Comparison of ENCODE assay signal across 21 cellular contexts in the genomic region with DNA sequence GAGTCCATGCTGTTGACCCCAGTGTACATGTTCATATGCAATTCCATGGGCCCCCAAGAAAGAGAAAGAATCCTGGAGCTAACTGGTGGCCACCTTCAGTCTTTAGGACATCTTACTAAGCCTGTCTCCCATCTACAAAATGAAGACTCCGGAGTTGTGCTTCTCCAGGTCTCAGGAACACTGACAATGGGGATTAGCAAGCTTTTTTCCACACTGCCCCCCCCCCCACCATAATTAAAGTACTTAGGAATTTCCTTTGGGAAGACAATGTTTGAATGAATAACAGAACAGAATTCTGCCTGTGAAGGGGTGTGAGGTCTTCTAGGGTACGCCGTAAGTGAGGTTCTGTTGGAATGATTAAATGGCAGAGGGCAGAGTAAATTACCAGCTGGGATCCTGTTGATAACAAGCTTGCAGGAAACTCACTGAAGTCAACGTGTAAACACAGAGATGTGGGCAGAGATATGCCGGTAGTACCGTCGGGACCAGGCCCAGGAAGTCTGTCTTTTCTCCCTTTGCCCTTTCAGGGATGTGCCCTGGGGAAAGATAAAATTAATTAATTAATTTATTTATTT.
"Had no signal": no experiment of that assay in that cellular context is flagged by ENCODE, and none has a peak within 500 bp of the region (broad histone marks: within the 10 kb centered on the region; RNA-seq: fewer than 3 reads in every experiment).

No MANE protein-coding gene starts in this region.

- H3K27me3 Mint-ChIP-seq: activated T-cell treated with anti-CD3 and anti-CD28 coated beads, Interleukin-2, amount 50 U/mL, for 24 hours had no signal

- H3K27ac Mint-ChIP-seq: activated CD4-positive, alpha-beta memory T cell treated with anti-CD3 and anti-CD28 coated beads for 36 hours; activated CD4-positive, alpha-beta T cell treated with anti-CD3 and anti-CD28 coated beads for 36 hours; activated CD8-positive, alpha-beta memory T cell treated with anti-CD3 and anti-CD28 coated beads, Interleukin-2, amount 10 ng/mL, durations not matched to agents 7 days and 5 days; activated T-cell treated with anti-CD3 and anti-CD28 coated beads, Interleukin-2, amount 50 U/mL, for 24 hours; nephron progenitor cell had no signal

- H3K36me3 ChIP-seq: esophagus squamous epithelium, right lobe of liver, transverse colon, WERI-Rb-1 had no signal

- H3K9me3 Mint-ChIP-seq: activated CD4-positive, alpha-beta memory T cell treated with anti-CD3 and anti-CD28 coated beads for 36 hours; activated T-cell treated with anti-CD3 and anti-CD28 coated beads, Interleukin-2, amount 50 U/mL, for 24 hours; nephron progenitor cell had no signal

- H3K9me3 ChIP-seq: esophagus squamous epithelium, psoas muscle, right lobe of liver, transverse colon had no signal

- H3K4me3 ChIP-seq: dorsolateral prefrontal cortex, esophagus squamous epithelium, psoas muscle, right lobe of liver, smooth muscle cell, transverse colon had no signal

- H3K4me1 Mint-ChIP-seq: activated CD4-positive, alpha-beta T cell treated with anti-CD3 and anti-CD28 coated beads for 36 hours; activated CD8-positive, alpha-beta memory T cell treated with anti-CD3 and anti-CD28 coated beads, Interleukin-2, amount 10 ng/mL, durations not matched to agents 7 days and 5 days had no signal

- H3K36me3 Mint-ChIP-seq: activated CD4-positive, alpha-beta memory T cell treated with anti-CD3 and anti-CD28 coated beads for 36 hours; activated CD8-positive, alpha-beta memory T cell treated with anti-CD3 and anti-CD28 coated beads, Interleukin-2, amount 10 ng/mL, durations not matched to agents 7 days and 5 days had no signal

- H3K27ac ChIP-seq: dorsolateral prefrontal cortex, esophagus squamous epithelium, psoas muscle, right lobe of liver, transverse colon, WERI-Rb-1 had no signal

- DNase-seq: activated CD4-positive, alpha-beta memory T cell treated with anti-CD3 and anti-CD28 coated beads for 36 hours; activated CD4-positive, alpha-beta T cell treated with anti-CD3 and anti-CD28 coated beads for 36 hours; activated CD8-positive, alpha-beta memory T cell treated with anti-CD3 and anti-CD28 coated beads, Interleukin-2, amount 10 ng/mL, durations not matched to agents 7 days and 5 days; activated effector memory CD4-positive, alpha-beta T cell treated with Interleukin-2 at 50 U/mL for 16 hours; activated naive CD4-positive, alpha-beta T cell treated with anti-CD3 and anti-CD28 coated beads, Interleukin-2, amount 50 U/mL, for 16 hours; activated T-cell treated with anti-CD3 and anti-CD28 coated beads, Interleukin-2, amount 50 U/mL, for 24 hours; dorsolateral prefrontal cortex; esophagus squamous epithelium; glutamatergic neuron; left ventricle myocardium superior; mesenchymal stem cell; nephron progenitor cell; psoas muscle; right lobe of liver; stimulated activated CD4-positive, alpha-beta T cell treated with anti-CD3 and anti-CD28 coated beads, Interleukin-4, amount 100 ng/mL, for 4 hours; stimulated activated CD8-positive, alpha-beta memory T cell treated with anti-CD3 and anti-CD28 coated beads, Interleukin-4, amount 100 ng/mL, for 48 hours; stimulated activated naive CD8-positive, alpha-beta T cell treated with anti-CD3 and anti-CD28 coated beads, Interleukin-15, Interleukin-2, amounts not matched to agents 100 U/mL and 50 U/mL, for 24 hours; SW 1271; transverse colon; WERI-Rb-1 had no signal

- H3K27me3 ChIP-seq: esophagus squamous epithelium, right lobe of liver, transverse colon had no signal

- ATAC-seq: activated CD4-positive, alpha-beta T cell treated with anti-CD3 and anti-CD28 coated beads for 36 hours; activated CD8-positive, alpha-beta memory T cell treated with anti-CD3 and anti-CD28 coated beads, Interleukin-2, amount 10 ng/mL, durations not matched to agents 7 days and 5 days; left ventricle myocardium superior; psoas muscle; right lobe of liver; stimulated activated naive CD8-positive, alpha-beta T cell treated with anti-CD3 and anti-CD28 coated beads, Interleukin-15, Interleukin-2, amounts not matched to agents 100 U/mL and 50 U/mL, for 24 hours had no signal

- H3K4me1 ChIP-seq: esophagus squamous epithelium, psoas muscle, right lobe of liver, transverse colon had no signal

- H3K4me3 Mint-ChIP-seq: activated CD4-positive, alpha-beta memory T cell treated with anti-CD3 and anti-CD28 coated beads for 36 hours; activated CD4-positive, alpha-beta T cell treated with anti-CD3 and anti-CD28 coated beads for 36 hours; activated CD8-positive, alpha-beta memory T cell treated with anti-CD3 and anti-CD28 coated beads, Interleukin-2, amount 10 ng/mL, durations not matched to agents 7 days and 5 days; activated T-cell treated with anti-CD3 and anti-CD28 coated beads, Interleukin-2, amount 50 U/mL, for 24 hours; nephron progenitor cell had no signal
